ENCODE assay signal across 20 cellular contexts in the genomic region with DNA sequence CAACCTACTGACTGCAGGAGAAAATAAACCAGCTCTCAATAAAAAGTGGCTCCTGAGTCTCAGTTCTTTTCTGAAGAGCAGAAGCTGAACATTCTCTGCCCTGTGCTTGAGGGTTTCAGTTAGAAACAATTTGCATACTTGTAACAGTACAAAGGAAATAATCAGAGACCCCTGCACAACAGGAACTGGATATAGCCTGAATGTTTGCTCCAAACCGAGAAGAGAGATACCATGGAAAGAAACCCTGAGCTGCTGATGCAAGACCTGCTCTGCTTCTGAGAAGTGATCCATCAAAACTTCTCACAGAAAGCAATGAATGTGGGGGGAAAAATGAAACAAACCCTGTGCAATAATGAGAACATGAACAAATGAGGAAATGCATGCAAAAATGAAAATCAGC.
A peak's percentile ranks its signal among the peaks of the same experiment; 100 is the strongest.
DNase-seq lines count a peak whose midpoint lies in the region; ATAC-seq and TF ChIP-seq lines count a peak whose summit lies in the region.
"Had no signal": no experiment of that assay in that cellular context is flagged by ENCODE, and none has a peak within 500 bp of the region (broad histone marks: within the 10 kb centered on the region; RNA-seq: fewer than 3 reads in every experiment).

No MANE protein-coding gene starts in this region.

- H3K79me2 ChIP-seq in neural cell (replicated peaks; ENCODE audit: insufficient read depth, low read length) = no peaks in the 10 kb centered on the region
- H3K79me2 ChIP-seq in GM23248 (ENCODE audit: insufficient read depth) = no peaks in the 10 kb centered on the region

- H4K20me1 ChIP-seq in neural cell (ENCODE audit: insufficient read depth) (no peaks in the 10 kb centered on the region), GM23248 (ENCODE audit: insufficient read depth) (no peaks in the 10 kb centered on the region)

- H3K9me2 ChIP-seq in neural cell (ENCODE audit: insufficient read depth, low read length) (no peaks in the 10 kb centered on the region), GM23248 (ENCODE audit: insufficient read depth) (no peaks in the 10 kb centered on the region)

- TF ChIP-seq EP300 in neural cell (conservative IDR thresholded peaks at IDR 0.05; ENCODE audit: poor library complexity, severe bottlenecking) = no peak

- no peak overlapping the region for H3K9ac ChIP-seq in neural cell (ENCODE audit: low read length)
- H3K9ac ChIP-seq in GM23248 = no peak overlapping the region

- ATAC-seq in GM18858 (IDR thresholded peaks at IDR 0.05; ENCODE audit: unreplicated experiment) (peak; percentile 28), GM21515 (IDR thresholded peaks at IDR 0.05; ENCODE audit: unreplicated experiment) (peak; percentile 47), HG03354 (IDR thresholded peaks at IDR 0.05; ENCODE audit: poor library complexity, severe bottlenecking, unreplicated experiment) (peak; percentile 48)
- ATAC-seq: activated naive CD8-positive, alpha-beta T cell treated with anti-CD3 and anti-CD28 coated beads, Interleukin-2, amount 50 U/mL, for 24 hours had no signal

- H3K27me3 ChIP-seq in neural cell (ENCODE audit: insufficient read depth, low read depth, low read length) (peaks cover 2% of the 10 kb centered on the region), GM23248 (replicated peaks; ENCODE audit: insufficient read depth) (no peaks in the 10 kb centered on the region)
- H3K27me3 ChIP-seq: BE2C, esophagus muscularis mucosa, transverse colon had no signal

- DNase-seq in NCI-H774 (lab: John Stamatoyannopoulos, UW) (no peak), NCI-H187 (lab: John Stamatoyannopoulos, UW) (no peak), GM23248 (no peak)
- DNase-seq: activated CD4-positive, alpha-beta T cell treated with anti-CD3 and anti-CD28 coated beads, Interleukin-2, amount 50 U/mL, for 48 hours; activated naive CD8-positive, alpha-beta T cell treated with anti-CD3 and anti-CD28 coated beads, Interleukin-2, amount 50 U/mL, for 24 hours; activated T-cell treated with anti-CD3 and anti-CD28 coated beads, Interleukin-2, amount 50 U/mL, for 48 hours; BE2C; caudate nucleus; mesenchymal stem cell; MM.1S; NCI-H2029; NCI-H82; nephron progenitor cell; stimulated activated naive B cell treated with anti-CD40 and anti-IgM and Interleukin-4, amounts not matched to agents 10 μg/mL and 1 μg/mL and 100 μg/mL, for 72 hours; transverse colon had no signal

- H3K4me3 ChIP-seq in neural cell (ENCODE audit: low read length) (no peak overlapping the region), GM23248 (no peak overlapping the region)
- H3K4me3 ChIP-seq: esophagus muscularis mucosa, transverse colon had no signal

- no peaks in the 10 kb centered on the region for H3K4me1 ChIP-seq in GM23248 (ENCODE audit: insufficient read depth)
- H3K4me1 ChIP-seq: BE2C, esophagus muscularis mucosa, transverse colon had no signal

- in situ Hi-C loops in GM23248 (cut with MboI) = no loop called here

- H3K36me3 ChIP-seq in neural cell (ENCODE audit: insufficient read depth, low read length) (no peaks in the 10 kb centered on the region), GM23248 (ENCODE audit: low read depth) (no peaks in the 10 kb centered on the region)
- H3K36me3 ChIP-seq: BE2C, esophagus muscularis mucosa, transverse colon had no signal

- H3K27ac ChIP-seq in neural cell (ENCODE audit: low read length) (peak overlapping the region; percentile 81), GM23248 (no peak overlapping the region)
- H3K27ac ChIP-seq: esophagus muscularis mucosa, transverse colon had no signal

- 33 to 45% methylated on average over 1 of the region's 1 CpG for WGBS in GM23248 (ENCODE audit: low coverage in 1 of 2, low lambda C conversion rate in 2 of 2, missing lambda C conversion rate in 2 of 2), 2 experiments

- no peak for TF ChIP-seq CTCF in neural cell (IDR thresholded peaks at IDR 0.05; ENCODE audit: poor library complexity, severe bottlenecking)

- H2AFZ ChIP-seq in neural cell (ENCODE audit: low read depth, low read length) = no peak overlapping the region
- H2AFZ ChIP-seq in GM23248 = no peak overlapping the region

- H3K9me3 ChIP-seq in neural cell (ENCODE audit: low read length) (no peaks in the 10 kb centered on the region), GM23248 (ENCODE audit: low read depth) (no peaks in the 10 kb centered on the region)
- H3K9me3 ChIP-seq: BE2C, esophagus muscularis mucosa, transverse colon had no signal

- H3F3A ChIP-seq in neural cell (ENCODE audit: insufficient read depth, low read length, poor library complexity, severe bottlenecking) (peaks cover 3% of the 10 kb centered on the region), GM23248 (ENCODE audit: insufficient read depth) (no peaks in the 10 kb centered on the region)

- H3K4me2 ChIP-seq in neural cell (ENCODE audit: low read length) (no peak overlapping the region), GM23248 (ENCODE audit: unreplicated experiment) (no peak overlapping the region)

- TF ChIP-seq RAD21 in neural cell (conservative IDR thresholded peaks at IDR 0.05) = no peak

TF ChIP-seq in neural cell, 6 proteins besides CTCF, POLR2A, EP300 and RAD21:
- TF ChIP-seq POLR2AphosphoS5 (IDR thresholded peaks at IDR 0.05) = no peak
- no peak for TF ChIP-seq SMC3 (conservative IDR thresholded peaks at IDR 0.05; ENCODE audit: poor library complexity)
- no peak for TF ChIP-seq MXI1 (conservative IDR thresholded peaks at IDR 0.05; ENCODE audit: poor library complexity, severe bottlenecking)
- no peak for TF ChIP-seq EZH2 (IDR thresholded peaks at IDR 0.05; ENCODE audit: borderline replicate concordance, insufficient read depth, low read length, poor library complexity, severe bottlenecking)
- no peak for TF ChIP-seq TAF1 (IDR thresholded peaks at IDR 0.05; ENCODE audit: low read depth)
- no peak for TF ChIP-seq REST (IDR thresholded peaks at IDR 0.05; ENCODE audit: borderline replicate concordance)
